In the genomic region with DNA sequence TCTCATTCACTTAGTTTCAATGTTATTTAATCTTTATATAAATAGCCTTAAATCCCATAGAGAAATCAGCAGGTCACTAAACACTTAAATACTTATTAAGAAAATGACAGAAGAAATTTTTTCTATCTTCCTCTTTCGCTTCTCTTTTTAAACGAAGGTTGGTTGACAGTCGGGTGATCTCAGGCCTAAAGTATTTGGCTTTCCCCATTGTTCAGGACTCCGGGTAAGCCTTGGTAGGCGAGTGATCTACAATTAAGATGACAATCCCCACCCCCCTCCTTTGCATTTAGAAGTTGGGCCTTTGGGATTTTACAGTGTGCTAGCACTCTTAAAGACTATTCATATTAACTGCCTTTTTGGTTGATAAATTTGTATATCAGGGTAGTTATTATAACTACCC, we compare ENCODE assay signal across 8 cellular contexts. TPM values are rescaled to one million over a fixed set of nuclear protein-coding genes. Genes with fewer than 3 reads are reported as not detected.
DNase-seq lines count a peak whose midpoint lies in the region; ATAC-seq, FAIRE-seq and TF ChIP-seq lines count a peak whose summit lies in the region.

No MANE protein-coding gene starts in this region.

- H3K4me2 ChIP-seq in Karpas-422 (ENCODE audit: low read depth, low read length, poor library complexity, severe bottlenecking) (peak overlapping the region; percentile 56), H1 (ENCODE audit: insufficient read depth in 1 of 2, low read depth in 2 of 2, low read length in 2 of 2) (peak overlapping the region; percentile 27 to 49)

- H3K9me3 Mint-ChIP-seq in T-helper 2 cell treated with Interferon-gamma antibody and Interleukin-4, amounts not matched to agents 5 μg/mL and 100 μg/mL, for 36 hours = peaks cover 1% of the 10 kb centered on the region

- no peak for TF ChIP-seq EP300 in H1 (IDR thresholded peaks at IDR 0.05; ENCODE audit: borderline replicate concordance in 1 of 2, low read depth in 2 of 2, low read length in 2 of 2)

- H3K27ac ChIP-seq in Karpas-422 (ENCODE audit: low read length) (peak overlapping the region; percentile 77), H1 (ENCODE audit: low read depth, low read length) (no peak overlapping the region)

- no peak overlapping the region for H2AK5ac ChIP-seq in H1 (ENCODE audit: low read depth, low read length)

- H3K36me3 ChIP-seq in Karpas-422 (ENCODE audit: insufficient read depth, low read length) (no peaks in the 10 kb centered on the region), H1 (ENCODE audit: control insufficient read depth in 2 of 4, insufficient read depth in 4 of 4, low read length in 3 of 4) (no peaks in the 10 kb centered on the region)

- H3K79me2 ChIP-seq in Karpas-422 (ENCODE audit: low read length) (no peaks in the 10 kb centered on the region), H1 (ENCODE audit: control insufficient read depth in 1 of 2, insufficient read depth in 2 of 2, low read length in 2 of 2) (no peaks in the 10 kb centered on the region)

- H3K36me3 Mint-ChIP-seq in T-helper 2 cell treated with Interferon-gamma antibody and Interleukin-4, amounts not matched to agents 5 μg/mL and 100 μg/mL, for 36 hours (ENCODE audit: low read depth) = no peaks in the 10 kb centered on the region

- H2BK5ac ChIP-seq in H1 (ENCODE audit: low read depth, low read length) = no peak overlapping the region

- H4K5ac ChIP-seq in H1 (ENCODE audit: insufficient read length, low read depth, low read length) = peak overlapping the region; percentile 45

- no peak overlapping the region for H4K91ac ChIP-seq in H1 (replicated peaks; ENCODE audit: insufficient read length, low read length)

- no peak overlapping the region for H3K18ac ChIP-seq in H1 (ENCODE audit: extremely low read depth, low read length)

- no peak overlapping the region for H3K14ac ChIP-seq in H1 (ENCODE audit: insufficient read length)

- peak overlapping the region; percentile 23; the same call in 1 of the 2 replicates for H3K4me3 ChIP-seq in Karpas-422 (ENCODE audit: low read length)
- H3K4me3 ChIP-seq in H1 (ENCODE audit: extremely low read depth in 1 of 4, insufficient read depth in 2 of 4, low read depth in 3 of 4, low read length in 4 of 4) = peak overlapping the region in 1 of 4 experiments; percentile 49; a peak in 3 of 8 replicates

- H3K79me1 ChIP-seq in H1 (ENCODE audit: low read depth, low read length) = no peaks in the 10 kb centered on the region

- H3K4ac ChIP-seq in H1 (replicated peaks; ENCODE audit: insufficient read length, low read depth, low read length) = no peak overlapping the region

- H4K8ac ChIP-seq in H1 (ENCODE audit: extremely low read depth, insufficient read depth, low read length) = no peak overlapping the region

- H3K9ac ChIP-seq in Karpas-422 (ENCODE audit: low read length) (no peak overlapping the region), H1 (replicated peaks in 1 of 4; ENCODE audit: extremely low read depth in 1 of 4, low read depth in 3 of 4, low read length in 3 of 4) (no peak overlapping the region)

- no peak overlapping the region for H2BK15ac ChIP-seq in H1 (ENCODE audit: low read length)

- 0 out of 2 replicates have a peak, but pooled peaks cover 2% of the 10 kb centered on the region for H3K27me3 ChIP-seq in Karpas-422 (ENCODE audit: low read length)
- H3K27me3 ChIP-seq in H1 (replicated peaks in 1 of 4; ENCODE audit: control insufficient read depth in 3 of 4, extremely low read depth in 1 of 4, insufficient read depth in 3 of 4, low read length in 3 of 4) = no peaks in the 10 kb centered on the region

- no peak overlapping the region for H3K27ac Mint-ChIP-seq in T-helper 2 cell treated with Interferon-gamma antibody and Interleukin-4, amounts not matched to agents 5 μg/mL and 100 μg/mL, for 36 hours

- H3K4me1 ChIP-seq in Karpas-422 (ENCODE audit: low read length) = peaks cover 24% of the 10 kb centered on the region
- H3K4me1 ChIP-seq in H1 (replicated peaks in 1 of 4; ENCODE audit: control insufficient read depth in 3 of 4, insufficient read depth in 4 of 4, low read length in 3 of 4) = peaks cover 0 to 14% (median 10%) of the 10 kb centered on the region in 4 experiments; a peak in 4 of 7 replicates

- H2BK20ac ChIP-seq in H1 (ENCODE audit: low read length) = no peak overlapping the region

- no peaks in the 10 kb centered on the region for H3K9me2 ChIP-seq in Karpas-422 (replicated peaks; ENCODE audit: insufficient read depth, low read length)

- no peak for TF ChIP-seq CTCF in H1 (IDR thresholded peaks at IDR 0.05; ENCODE audit: control extremely low read depth in 1 of 3, insufficient read depth in 1 of 3, low read depth in 1 of 3, low read length in 3 of 3)

- H2BK120ac ChIP-seq in H1 (replicated peaks; ENCODE audit: low read depth, low read length) = no peak overlapping the region

- H2BK12ac ChIP-seq in H1 (ENCODE audit: low read depth, low read length) = no peak overlapping the region

- DNase-seq in Karpas-422 (peak; percentile 94), H1 (ENCODE audit: low read depth in 1 of 2, low spot score in 2 of 2) (no peak), pulmonary artery endothelial cell (ENCODE audit: low read depth, low spot score) (peak; percentile 61), DMS153 treated with DMSO at 0.1 percent for 48 hours (lab: John Stamatoyannopoulos, UW; ENCODE audit: unreplicated experiment) (no peak), NCI-H2081 treated with DMSO at 0.1 percent for 48 hours (lab: John Stamatoyannopoulos, UW) (no peak)
- no peak for DNase-seq in T-helper 2 cell treated with Interferon-gamma antibody and Interleukin-4, amounts not matched to agents 5 μg/mL and 100 μg/mL, for 36 hours (ENCODE audit: low spot score)

- no peak for TF ChIP-seq POLR2A in H1 (IDR thresholded peaks at IDR 0.05; ENCODE audit: control extremely low read depth in 1 of 2, low read depth in 2 of 2, low read length in 2 of 2)

- CTCF ChIA-PET in H1 (lab: Charles Lee; ENCODE audit: partially characterized antibody) = interaction anchor here (0.6 to 2.4 kb wide), 8 partner anchors 14 to 83 kb away, joined by 3 to 9 read pairs (median 3); a partner anchor contains a TSS

- H2AFZ ChIP-seq in Karpas-422 (ENCODE audit: low read length) (no peak overlapping the region), H1 (ENCODE audit: low read length) (no peak overlapping the region)

- peak; percentile 97 for FAIRE-seq in H1 (lab: Jason Lieb, UNC)

- POLR2A ChIA-PET in H1 (lab: Charles Lee; ENCODE audit: partially characterized antibody) = interaction anchor here (0.8 to 1.9 kb wide), 8 partner anchors 12 to 65 kb away, joined by 3 to 10 read pairs (median 4); no protein-coding TSS in a partner anchor

- peak; percentile 77 for ATAC-seq in GM21526 (IDR thresholded peaks at IDR 0.05; ENCODE audit: low FRiP score, unreplicated experiment)
- no peak for ATAC-seq in HG02588 (IDR thresholded peaks at IDR 0.05; ENCODE audit: unreplicated experiment)

- TF ChIP-seq RAD21 in H1 (IDR thresholded peaks at IDR 0.05 in 1 of 2, conservative IDR thresholded peaks at IDR 0.05 in 1 of 2; ENCODE audit: low read depth in 2 of 2, low read length in 2 of 2) = 0 out of 4 replicates have a peak, but pooled peaks of 1 of the 2 experiments have one; percentile 0

- 5% methylated on average over 5 of the region's 5 CpGs; no CpG with 5 or more reads in 1 of the 2 experiments for WGBS in H1 (ENCODE audit: extremely low coverage in 1 of 2, insufficient coverage in 1 of 2, insufficient read length in 1 of 2, insufficient replicate concordance in 2 of 2, low coverage in 1 of 2, low lambda C conversion rate in 2 of 2, missing lambda C conversion rate in 1 of 2), 2 experiments

- no peak overlapping the region for H3K23ac ChIP-seq in H1 (ENCODE audit: insufficient read length)

- peaks cover 9% of the 10 kb centered on the region for H3K27me3 Mint-ChIP-seq in T-helper 2 cell treated with Interferon-gamma antibody and Interleukin-4, amounts not matched to agents 5 μg/mL and 100 μg/mL, for 36 hours (ENCODE audit: low read depth)

- no peaks in the 10 kb centered on the region for H3K23me2 ChIP-seq in H1 (ENCODE audit: low read depth, low read length)

- no peak overlapping the region for H3K4me3 Mint-ChIP-seq in T-helper 2 cell treated with Interferon-gamma antibody and Interleukin-4, amounts not matched to agents 5 μg/mL and 100 μg/mL, for 36 hours

- H3K4me1 Mint-ChIP-seq in T-helper 2 cell treated with Interferon-gamma antibody and Interleukin-4, amounts not matched to agents 5 μg/mL and 100 μg/mL, for 36 hours (ENCODE audit: low read depth) = peaks cover 1% of the 10 kb centered on the region

- no peaks in the 10 kb centered on the region for H4K20me1 ChIP-seq in Karpas-422 (ENCODE audit: insufficient read depth, low read depth, low read length)
- H4K20me1 ChIP-seq in H1 (replicated peaks in 1 of 2; ENCODE audit: control insufficient read depth in 1 of 2, insufficient read depth in 2 of 2, low read length in 2 of 2) = no peaks in the 10 kb centered on the region

- H3K9me3 ChIP-seq in Karpas-422 (ENCODE audit: low read length) (no peaks in the 10 kb centered on the region), H1 (ENCODE audit: insufficient read depth in 2 of 2, low read depth in 1 of 2, low read length in 1 of 2) (0 out of 4 replicates have a peak, but pooled peaks cover 0 to 4% of the 10 kb centered on the region in 2 experiments)

- H3K56ac ChIP-seq in H1 (replicated peaks; ENCODE audit: insufficient read length, low read depth, low read length) = no peak overlapping the region

TF ChIP-seq in H1, 55 proteins besides CTCF, POLR2A, EP300 and RAD21 (continues in another document):
- TF ChIP-seq GABPA (IDR thresholded peaks at IDR 0.05; ENCODE audit: borderline replicate concordance, insufficient read depth, low read length) = no peak
- TF ChIP-seq KDM5A (IDR thresholded peaks at IDR 0.05; ENCODE audit: low read length) = no peak
- TF ChIP-seq, protein P1, sequence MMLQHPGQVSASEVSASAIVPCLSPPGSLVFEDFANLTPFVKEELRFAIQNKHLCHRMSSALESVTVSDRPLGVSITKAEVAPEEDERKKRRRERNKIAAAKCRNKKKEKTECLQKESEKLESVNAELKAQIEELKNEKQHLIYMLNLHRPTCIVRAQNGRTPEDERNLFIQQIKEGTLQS (IDR thresholded peaks at IDR 0.05; ENCODE audit: insufficient read depth, low read depth, low read length) = 0 out of 2 replicates have a peak, but pooled peaks have one; percentile 41
- TF ChIP-seq GTF2F1 (IDR thresholded peaks at IDR 0.05; ENCODE audit: borderline replicate concordance, low read depth, low read length) = no peak
- peak; percentile 68 for TF ChIP-seq TEAD4 (IDR thresholded peaks at IDR 0.05; ENCODE audit: low read depth, low read length)

RNA-seq across cellular contexts. Expression of a gene that starts 19.7 kb away (rescaled TPM):
- 9.2 and 10.7 TPM in 2 replicates for total RNA-seq in Karpas-422 (2014; rRNA removed; shearing (Covaris generic); ENCODE audit: low replicate concordance)
- 91.2 and 112 TPM in 2 replicates for total RNA-seq in H1 (2021; fragmentation: NEBNext Ultra II Directional; extraction: Animal tissue kit (Norgen Biotek cat#: 25700))
- polyA plus RNA-seq in H1 (2011; rRNA removed) = 21.8 and 25.0 TPM in 2 replicates
- polyA plus RNA-seq in H1 (2011; cell fraction: cytosol; rRNA removed) = 30.4 TPM
- polyA plus RNA-seq in H1 (2011; cell fraction: nucleus; rRNA removed) = 45.8 TPM
- polyA plus RNA-seq in H1 (2012, experiment 1 of 2) = 34.7 to 45.5 TPM (median 41.2 TPM) in 4 replicates
- 1.9 TPM for polyA plus RNA-seq in H1 (2012, experiment 2 of 2)
- 37.2 TPM for polyA plus RNA-seq in H1 (2013, experiment 1 of 2)
- 37.2 TPM for polyA plus RNA-seq in H1 (2013, experiment 2 of 2)
- 85.4 and 136 TPM in 2 replicates for polyA minus RNA-seq in H1 (2011; rRNA and poly(A)+ RNA removed)
- polyA minus RNA-seq in H1 (2011; cell fraction: cytosol; rRNA and poly(A)+ RNA removed) = 81.0 TPM
- 206 TPM for polyA minus RNA-seq in H1 (2011; cell fraction: nucleus; rRNA and poly(A)+ RNA removed)
- total RNA-seq in pulmonary artery endothelial cell = 229 and 250 TPM in 2 replicates

Comparison
In these comparisons a context has a peak if more than half of its experiments do, and no peak if none do; other contexts are left out.
1. DNase-seq: peak in Karpas-422 (single experiment) and pulmonary artery endothelial cell (single experiment); none in H1 (0 of 2), DMS153 treated with DMSO at 0.1 percent for 48 hours (single experiment), NCI-H2081 treated with DMSO at 0.1 percent for 48 hours (single experiment) and T-helper 2 cell treated with Interferon-gamma antibody and Interleukin-4, amounts not matched to agents 5 μg/mL and 100 μg/mL, for 36 hours (single experiment).